In the genomic region with DNA sequence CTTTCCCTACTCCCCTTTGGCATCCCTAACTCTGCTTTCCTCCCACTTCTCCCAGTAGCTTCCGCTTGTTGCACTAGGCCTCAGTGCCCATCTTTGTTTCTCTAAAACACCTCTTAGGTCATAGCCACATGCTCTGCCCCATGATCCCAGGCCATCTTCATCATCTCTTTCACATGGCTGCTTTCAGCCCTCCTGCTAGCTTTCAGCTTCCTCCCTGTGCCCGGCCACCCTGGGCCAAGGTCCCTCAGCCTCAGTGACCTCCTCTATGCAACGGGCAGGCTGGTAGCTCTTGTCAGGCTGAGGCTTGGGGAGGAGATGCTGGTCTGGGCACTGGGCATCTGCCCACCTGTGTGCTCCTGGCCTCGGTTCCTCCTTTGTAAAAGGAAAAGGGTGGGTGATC, we compare ENCODE assay signal across 8 cellular contexts. TPM values are rescaled to one million over a fixed set of nuclear protein-coding genes. Genes with fewer than 3 reads are reported as not detected.
DNase-seq lines count a peak whose midpoint lies in the region; TF ChIP-seq lines count a peak whose summit lies in the region.

No MANE protein-coding gene starts in this region.

- no peaks in the 10 kb centered on the region for H3K9me3 ChIP-seq in CD8-positive, alpha-beta memory T cell (ENCODE audit: low read length)
- H3K9me3 ChIP-seq in OCI-LY7 (ENCODE audit: low read length) (no peaks in the 10 kb centered on the region), esophagus squamous epithelium (no peaks in the 10 kb centered on the region), trophoblast cell (ENCODE audit: insufficient read depth, low read depth, low read length) (no peaks in the 10 kb centered on the region)

- no peak for TF ChIP-seq POLR2A in esophagus squamous epithelium (IDR thresholded peaks at IDR 0.05)

- peak overlapping the region; percentile 95 for H3K4me2 ChIP-seq in OCI-LY7 (ENCODE audit: low read length)
- no peak overlapping the region for H3K4me2 ChIP-seq in trophoblast cell (ENCODE audit: low read length)

- 0 out of 2 replicates have a peak, but pooled peaks cover 4% of the 10 kb centered on the region for H4K20me1 ChIP-seq in OCI-LY7 (ENCODE audit: insufficient read depth, low read length)

- no peak overlapping the region for H3K23ac ChIP-seq in trophoblast cell (ENCODE audit: low read length)

- H4K8ac ChIP-seq in trophoblast cell (ENCODE audit: low read depth, low read length), result no peak overlapping the region

- peaks cover 13% of the 10 kb centered on the region for H3K79me1 ChIP-seq in trophoblast cell (ENCODE audit: low read length)

- H2AFZ ChIP-seq in OCI-LY7 (ENCODE audit: low read length) (no peak overlapping the region), trophoblast cell (ENCODE audit: insufficient read depth, low read length, poor library complexity) (peak overlapping the region; percentile 37)

- POLR2A ChIA-PET in CD8-positive, alpha-beta memory T cell (lab: Charles Lee), result interaction anchor here (1.5 to 2.0 kb wide), 2 partner anchors 18 to 51 kb away, joined by 3 to 8 read pairs; partner anchors contain the start of gene PIF1
- POLR2A ChIA-PET in OCI-LY7 (lab: Charles Lee), result interaction anchor here (0.6 to 2.3 kb wide), 3 partner anchors 15 to 50 kb away, joined by 3 to 13 read pairs (median 3); no protein-coding TSS in a partner anchor

- H2BK5ac ChIP-seq in trophoblast cell (ENCODE audit: low read depth, low read length, poor library complexity), result no peak overlapping the region

- H3K4me3 ChIP-seq in CD8-positive, alpha-beta memory T cell (ENCODE audit: low read length), result peak overlapping the region; percentile 36
- H3K4me3 ChIP-seq in OCI-LY7 (ENCODE audit: low read depth, low read length, poor library complexity, severe bottlenecking) (peak overlapping the region; percentile 92), esophagus squamous epithelium (peak overlapping the region; percentile 82 to 96 (median 84)), trophoblast cell (ENCODE audit: low read depth, low read length) (no peak overlapping the region)

- peak overlapping the region; percentile 43 to 99 (median 91) for H3K27ac Mint-ChIP-seq in CD8-positive, alpha-beta memory T cell

- H3K27ac ChIP-seq in CD8-positive, alpha-beta memory T cell (ENCODE audit: low read depth, low read length), result peak overlapping the region; percentile 13
- H3K27ac ChIP-seq in OCI-LY7 (ENCODE audit: low read depth, low read length, poor library complexity, severe bottlenecking) (peak overlapping the region; percentile 46), esophagus squamous epithelium (peak overlapping the region; percentile 90 to 98 (median 94)), trophoblast cell (ENCODE audit: low read depth, low read length) (no peak overlapping the region)

- peak overlapping the region; percentile 77 to 99 (median 97) for H3K4me3 Mint-ChIP-seq in CD8-positive, alpha-beta memory T cell

- CTCF ChIA-PET in CD8-positive, alpha-beta memory T cell (lab: Charles Lee), result interaction anchor here (1.0 to 6.1 kb wide), 4 partner anchors 7 to 62 kb away, joined by 3 to 30 read pairs (median 14); no protein-coding TSS in a partner anchor
- CTCF ChIA-PET in OCI-LY7 (lab: Charles Lee; ENCODE audit: unreplicated experiment), result no interaction called here

- no peak overlapping the region for H3K14ac ChIP-seq in trophoblast cell (ENCODE audit: low read length)

- H2BK120ac ChIP-seq in trophoblast cell (ENCODE audit: insufficient read depth, low read length, poor library complexity), result no peak overlapping the region

- H3K36me3 ChIP-seq in CD8-positive, alpha-beta memory T cell (ENCODE audit: insufficient read depth, low read length), result peaks cover 10% of the 10 kb centered on the region
- H3K36me3 ChIP-seq in OCI-LY7 (ENCODE audit: insufficient read depth, low read length) (peaks cover 9% of the 10 kb centered on the region), esophagus squamous epithelium (peaks cover 0 to 14% (median 0%) of the 10 kb centered on the region in 3 donors), trophoblast cell (ENCODE audit: control insufficient read depth in 1 of 2, insufficient read depth in 2 of 2, low read length in 2 of 2) (peaks cover 2 to 11% of the 10 kb centered on the region in 2 experiments)

- H3K4me1 ChIP-seq in CD8-positive, alpha-beta memory T cell (ENCODE audit: insufficient read depth, low read length), result peaks cover 70% of the 10 kb centered on the region
- peaks cover 66% of the 10 kb centered on the region for H3K4me1 ChIP-seq in OCI-LY7 (ENCODE audit: insufficient read depth, low read length, poor library complexity, severe bottlenecking)
- H3K4me1 ChIP-seq in esophagus squamous epithelium, result peaks cover 47 to 78% (median 50%) of the 10 kb centered on the region in 3 donors
- H3K4me1 ChIP-seq in trophoblast cell (ENCODE audit: control insufficient read depth in 1 of 2, insufficient read depth in 2 of 2, low read length in 2 of 2), result peaks cover 31 to 35% of the 10 kb centered on the region in 2 experiments

- no TSS peak for BruUV-seq in OCI-LY7 (replicated peaks; lab: Mats Ljungman, UMichigan)

- H3K79me2 ChIP-seq in OCI-LY7 (ENCODE audit: insufficient read depth, low read depth, low read length), result peaks cover 36% of the 10 kb centered on the region
- H3K79me2 ChIP-seq in trophoblast cell (ENCODE audit: control insufficient read depth, insufficient read depth, low read length, poor library complexity), result peaks cover 8% of the 10 kb centered on the region

- no peaks in the 10 kb centered on the region for H3K9me3 Mint-ChIP-seq in CD8-positive, alpha-beta memory T cell

- 48 to 69% methylated on average over 3 to 4 of the region's 4 CpGs for WGBS in esophagus squamous epithelium, 2 donors
- no CpG with 5 or more reads among the region's 4 CpGs for WGBS in trophoblast cell (ENCODE audit: extremely low coverage, insufficient coverage, insufficient read length)

- TF ChIP-seq CTCF in OCI-LY7 (conservative IDR thresholded peaks at IDR 0.05; ENCODE audit: low read length) (no peak), esophagus squamous epithelium (IDR thresholded peaks at IDR 0.05) (no peak)

- no peak overlapping the region for H4K91ac ChIP-seq in trophoblast cell (ENCODE audit: low read depth, low read length)

- intact Hi-C loops in OCI-LY7 (cut with micrococcal nuclease; ENCODE audit: unreplicated experiment), result loop anchor here (5.0 kb wide), 1 partner anchor 183 kb away; the partner anchor contains the start of gene MTFMT
- intact Hi-C loops in esophagus squamous epithelium (cut with DNase I), result loop anchor here (10.0 kb wide), 1 partner anchor 51 kb away; no protein-coding TSS in a partner anchor

- no peak overlapping the region for H2BK12ac ChIP-seq in trophoblast cell (ENCODE audit: low read length)

- peaks cover 0 to 36% (median 5%) of the 10 kb centered on the region in 3 donors for H3K36me3 Mint-ChIP-seq in CD8-positive, alpha-beta memory T cell

- H3K27me3 ChIP-seq in CD8-positive, alpha-beta memory T cell (ENCODE audit: insufficient read depth, low read length, poor library complexity, severe bottlenecking), result no peaks in the 10 kb centered on the region
- H3K27me3 ChIP-seq in esophagus squamous epithelium (no peaks in the 10 kb centered on the region), trophoblast cell (ENCODE audit: insufficient read depth, low read length) (no peaks in the 10 kb centered on the region)

- DNase-seq in CD8-positive, alpha-beta memory T cell, result no peak
- DNase-seq in OCI-LY7 (ENCODE audit: low spot score) (no peak), esophagus squamous epithelium (lab: John Stamatoyannopoulos, UW) (no peak), trophoblast cell (no peak), NCI-H1092 (lab: John Stamatoyannopoulos, UW) (no peak), D341Med (ENCODE audit: low spot score) (no peak), NCI-H2081 (lab: John Stamatoyannopoulos, UW) (no peak), GOT3 (lab: John Stamatoyannopoulos, UW) (no peak)

- peaks cover 0 to 1% of the 10 kb centered on the region in 2 donors for H3K27me3 Mint-ChIP-seq in CD8-positive, alpha-beta memory T cell

- no peaks in the 10 kb centered on the region for H3K9me2 ChIP-seq in OCI-LY7 (ENCODE audit: insufficient read depth, low read length)

- H3K4ac ChIP-seq in trophoblast cell (ENCODE audit: low read depth, low read length), result peak overlapping the region; percentile 24

- no peak overlapping the region for H4K12ac ChIP-seq in trophoblast cell (ENCODE audit: low read depth, low read length)

- H3K18ac ChIP-seq in trophoblast cell (ENCODE audit: low read length), result peak overlapping the region; percentile 42

- peaks cover 67 to 85% (median 84%) of the 10 kb centered on the region in 3 donors for H3K4me1 Mint-ChIP-seq in CD8-positive, alpha-beta memory T cell

- H3K9ac ChIP-seq in trophoblast cell (ENCODE audit: low read length), result no peak overlapping the region

- H2AK5ac ChIP-seq in trophoblast cell (ENCODE audit: low read length), result peak overlapping the region; percentile 20

RNA-seq across cellular contexts. Expression of gene PLEKHO2, which starts 2.3 kb away (rescaled TPM):
- 10 to 100 TPM; 15.8 to 16.1 TPM for total RNA-seq in CD8-positive, alpha-beta memory T cell
- polyA plus RNA-seq in CD8-positive, alpha-beta memory T cell, result 33.3 TPM
- 10.1 and 12.0 TPM in 2 replicates for total RNA-seq in OCI-LY7 (2014; rRNA removed; shearing (Covaris generic))
- 21.3 and 24.5 TPM in 2 replicates for total RNA-seq in OCI-LY7 (2022)
- 10 to 100 TPM in 1 of 4 donors, 1 to 10 TPM in 3; 5.6 to 18.3 (median 7.2) TPM for total RNA-seq in esophagus squamous epithelium
- polyA plus RNA-seq in trophoblast cell (2013), result 12.4 and 13.6 TPM in 2 replicates

RNA-seq across cellular contexts. Expression of gene PIF1, which starts 18.5 kb away (rescaled TPM):
- 10 to 100 TPM; 14.6 to 14.7 TPM for total RNA-seq in CD8-positive, alpha-beta memory T cell
- 0.25 TPM for polyA plus RNA-seq in CD8-positive, alpha-beta memory T cell
- 78.0 and 82.9 TPM in 2 replicates for total RNA-seq in OCI-LY7 (2014; rRNA removed; shearing (Covaris generic))
- 112 and 126 TPM in 2 replicates for total RNA-seq in OCI-LY7 (2022)
- total RNA-seq in esophagus squamous epithelium, result 10 to 100 TPM in 1 of 4 donors, 1 to 10 TPM in 3; 1.8 to 17.5 (median 3.8) TPM
- 7.7 and 8.2 TPM in 2 replicates for polyA plus RNA-seq in trophoblast cell (2013)

Comparison
In these comparisons a context has a peak if more than half of its experiments do, and no peak if none do; other contexts are left out.
1. RNA of gene PIF1, which starts 18.5 kb away (total RNA-seq): 78.0 to 126 TPM in OCI-LY7; 14.6 to 14.7 TPM in CD8-positive, alpha-beta memory T cell and 1.8 to 17.5 TPM in esophagus squamous epithelium; every median in the first group is over 4 times any median in the second.